Comparison of ENCODE assay signal across 9 cellular contexts in the genomic region with DNA sequence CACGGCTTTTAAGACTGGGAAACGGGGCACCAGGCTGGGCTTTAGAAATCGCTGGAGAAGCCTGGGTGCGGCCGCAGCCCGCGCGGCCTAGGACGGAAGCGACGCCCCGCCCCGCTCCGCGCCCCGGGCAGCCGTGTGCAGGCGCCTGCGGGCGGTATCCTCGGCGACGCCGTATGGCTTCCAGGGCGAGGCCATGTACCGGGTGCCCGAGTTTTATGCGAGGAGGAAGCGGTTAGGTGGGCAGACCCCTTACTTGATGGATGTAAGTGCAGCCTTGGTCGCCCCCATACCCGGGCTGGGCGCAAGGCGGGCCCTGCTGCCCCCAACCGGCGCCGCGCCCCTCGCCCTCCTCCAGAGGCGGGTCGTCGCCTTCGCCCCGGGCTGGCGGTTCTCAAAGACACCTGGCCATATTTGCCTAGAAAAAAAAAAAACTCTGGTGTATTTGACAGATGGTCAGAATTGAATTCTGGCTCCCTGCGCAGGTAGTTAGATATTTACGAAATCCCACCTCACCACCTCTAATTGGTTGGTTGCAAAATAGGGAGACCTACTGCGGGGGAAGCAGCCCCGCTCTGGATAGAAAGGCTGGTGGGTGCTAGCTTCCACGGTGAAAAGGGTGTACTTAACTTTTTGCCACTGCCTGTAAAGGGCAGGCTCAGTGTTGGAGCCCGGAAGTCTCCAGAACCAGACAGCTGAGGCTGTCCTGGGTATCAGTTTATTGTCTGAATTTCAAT. TPM values are rescaled to one million over a fixed set of nuclear protein-coding genes. Genes with fewer than 3 reads are reported as not detected.
DNase-seq lines count a peak whose midpoint lies in the region; ATAC-seq and TF ChIP-seq lines count a peak whose summit lies in the region.
"Had no signal": no experiment of that assay in that cellular context is flagged by ENCODE, and none has a peak within 500 bp of the region (broad histone marks: within the 10 kb centered on the region; RNA-seq: fewer than 3 reads in every experiment).

A gene with protein sequence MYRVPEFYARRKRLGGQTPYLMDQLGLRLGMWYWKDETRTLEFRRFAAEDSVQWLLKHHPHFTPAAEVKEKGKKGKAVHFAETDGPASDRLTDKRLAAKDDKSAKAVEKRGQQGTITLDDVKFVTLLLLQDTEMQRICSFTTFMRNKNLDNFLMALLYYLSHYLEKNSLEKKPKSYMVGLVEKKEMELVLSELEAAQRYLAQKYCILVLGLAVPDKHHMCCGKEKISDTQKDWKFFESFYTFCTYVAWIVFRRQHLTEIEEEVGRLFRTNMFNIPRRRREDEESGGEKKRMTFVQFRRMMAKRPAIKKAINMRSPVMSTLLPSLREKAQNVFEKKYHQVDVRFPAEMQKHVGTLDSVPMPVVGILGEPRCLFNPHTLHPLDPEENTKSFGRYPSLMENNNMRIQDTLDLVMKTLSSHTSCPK (plus strand): TSS at position 157 of the 734 bp plus-strand sequence. CDS start 37 bp downstream, at position 194.

- peaks cover 0 to 1% (median 0%) of the 10 kb centered on the region in 7 donors for H3K9me3 Mint-ChIP-seq in CD4-positive, CD25-positive, alpha-beta regulatory T cell
- no peaks in the 10 kb centered on the region for H3K9me3 Mint-ChIP-seq in chondrocyte (ENCODE audit: low read depth)
- H3K9me3 Mint-ChIP-seq in memory B cell: no peaks in the 10 kb centered on the region

- no peaks in the 10 kb centered on the region for H3K36me3 ChIP-seq in CD4-positive, CD25-positive, alpha-beta regulatory T cell (ENCODE audit: control insufficient read depth, insufficient read depth, low read length)

- H3K36me3 Mint-ChIP-seq in CD4-positive, CD25-positive, alpha-beta regulatory T cell: no peaks in the 10 kb centered on the region
- H3K36me3 Mint-ChIP-seq in chondrocyte (ENCODE audit: low read depth) (no peaks in the 10 kb centered on the region), memory B cell (no peaks in the 10 kb centered on the region)

- H3K4me3 Mint-ChIP-seq in CD4-positive, CD25-positive, alpha-beta regulatory T cell: peak within 1 kb of the TSS; percentile 40 to 86 (median 76)
- H3K4me3 Mint-ChIP-seq in chondrocyte (ENCODE audit: unreplicated experiment) (peak within 1 kb of the TSS; percentile 51), memory B cell (peak within 1 kb of the TSS; percentile 67)

- peak within 1 kb of the TSS in 2 of 3 donors; percentile 52 to 63 for H3K27ac Mint-ChIP-seq in CD4-positive, CD25-positive, alpha-beta regulatory T cell
- peak within 1 kb of the TSS; percentile 39 for H3K27ac Mint-ChIP-seq in chondrocyte (ENCODE audit: unreplicated experiment)
- no peak within 1 kb of the TSS for H3K27ac Mint-ChIP-seq in memory B cell

- H3K27me3 ChIP-seq in CD4-positive, CD25-positive, alpha-beta regulatory T cell (ENCODE audit: control insufficient read depth, insufficient read depth, low read length): peaks cover 16% of the 10 kb centered on the region

- no peak for TF ChIP-seq CTCF in chondrocyte (IDR thresholded peaks at IDR 0.05)

- ATAC-seq in CD4-positive, CD25-positive, alpha-beta regulatory T cell (ENCODE audit: low read depth in 2 of 2): peak; percentile 92 to 93
- ATAC-seq in HG03432 (IDR thresholded peaks at IDR 0.05; ENCODE audit: unreplicated experiment): peak; percentile 49
- ATAC-seq in memory B cell (ENCODE audit: low read depth): peak; percentile 95

- peak; percentile 23 to 73 (median 39) for DNase-seq in CD4-positive, CD25-positive, alpha-beta regulatory T cell
- peak; percentile 67 for DNase-seq in SW480 (ENCODE audit: low spot score)
- DNase-seq in chondrocyte (ENCODE audit: low spot score): no peak
- DNase-seq in memory B cell (ENCODE audit: low spot score in 2 of 2): peak; percentile 13 to 36
- peak; percentile 23 for DNase-seq in stimulated activated naive CD4-positive, alpha-beta T cell treated with Interleukin-2 at 50 U/mL for 16 hours (lab: John Stamatoyannopoulos, UW)
- no peak for DNase-seq in Ammon's horn (ENCODE audit: low spot score)
- DNase-seq in NK-92 treated with Interleukin-12 subunit alpha and Interleukin-12 subunit beta, amount 100 ng/mL, for 24 hours (lab: John Stamatoyannopoulos, UW): no peak

- peaks cover 43% of the 10 kb centered on the region for H3K27me3 Mint-ChIP-seq in CD4-positive, CD25-positive, alpha-beta regulatory T cell
- peaks cover 2% of the 10 kb centered on the region for H3K27me3 Mint-ChIP-seq in chondrocyte (ENCODE audit: low read depth)
- peaks cover 12% of the 10 kb centered on the region for H3K27me3 Mint-ChIP-seq in memory B cell

- H3K27ac ChIP-seq in CD4-positive, CD25-positive, alpha-beta regulatory T cell (ENCODE audit: insufficient read depth, low read length, poor library complexity, severe bottlenecking): no peak within 1 kb of the TSS
- H3K27ac ChIP-seq: epithelial cell of prostate had no signal

- H3K4me1 ChIP-seq in CD4-positive, CD25-positive, alpha-beta regulatory T cell (ENCODE audit: control insufficient read depth, insufficient read depth, low read length, poor library complexity, severe bottlenecking): peaks cover 14% of the 10 kb centered on the region

- H3K4me3 ChIP-seq in CD4-positive, CD25-positive, alpha-beta regulatory T cell (ENCODE audit: low read depth, low read length): peak within 1 kb of the TSS; percentile 50

- H3K4me1 Mint-ChIP-seq in CD4-positive, CD25-positive, alpha-beta regulatory T cell: peaks cover 0 to 16% (median 11%) of the 10 kb centered on the region in 4 donors
- H3K4me1 Mint-ChIP-seq in chondrocyte (ENCODE audit: low read depth): peaks cover 6% of the 10 kb centered on the region
- H3K4me1 Mint-ChIP-seq in memory B cell: peaks cover 8% of the 10 kb centered on the region

- no peaks in the 10 kb centered on the region for H3K9me3 ChIP-seq in CD4-positive, CD25-positive, alpha-beta regulatory T cell (ENCODE audit: control insufficient read depth in 2 of 2, low read length in 2 of 2)

RNA-seq across cellular contexts. Expression of the gene that starts here (rescaled TPM):
- total RNA-seq in CD4-positive, CD25-positive, alpha-beta regulatory T cell: not detected
- polyA plus RNA-seq in CD4-positive, CD25-positive, alpha-beta regulatory T cell: under 1 TPM in 2 of 4 donors, not detected in 2; 0.28 to 0.32 TPM
- total RNA-seq in chondrocyte: 0.72 to 1.1 TPM (median 1.0 TPM) in 3 replicates

Comparison
In these comparisons a context has a peak if more than half of its experiments do, and no peak if none do; other contexts are left out.
1. Peak in DNase-seq, ATAC-seq and H3K4me3 ChIP-seq in CD4-positive, CD25-positive, alpha-beta regulatory T cell; RNA of the gene not detected or under 1 TPM.
2. DNase-seq: peak in SW480 (single experiment), memory B cell (2 of 2) and stimulated activated naive CD4-positive, alpha-beta T cell treated with Interleukin-2 at 50 U/mL for 16 hours (single experiment); none in chondrocyte (single experiment), Ammon's horn (single experiment) and NK-92 treated with Interleukin-12 subunit alpha and Interleukin-12 subunit beta, amount 100 ng/mL, for 24 hours (single experiment).
3. Peak in every context shown above with its lines, with median percentiles within 50 percentile points of each other: ATAC-seq and H3K4me3 Mint-ChIP-seq.